Comparison of ENCODE assay signal across 9 cellular contexts in the genomic region with DNA sequence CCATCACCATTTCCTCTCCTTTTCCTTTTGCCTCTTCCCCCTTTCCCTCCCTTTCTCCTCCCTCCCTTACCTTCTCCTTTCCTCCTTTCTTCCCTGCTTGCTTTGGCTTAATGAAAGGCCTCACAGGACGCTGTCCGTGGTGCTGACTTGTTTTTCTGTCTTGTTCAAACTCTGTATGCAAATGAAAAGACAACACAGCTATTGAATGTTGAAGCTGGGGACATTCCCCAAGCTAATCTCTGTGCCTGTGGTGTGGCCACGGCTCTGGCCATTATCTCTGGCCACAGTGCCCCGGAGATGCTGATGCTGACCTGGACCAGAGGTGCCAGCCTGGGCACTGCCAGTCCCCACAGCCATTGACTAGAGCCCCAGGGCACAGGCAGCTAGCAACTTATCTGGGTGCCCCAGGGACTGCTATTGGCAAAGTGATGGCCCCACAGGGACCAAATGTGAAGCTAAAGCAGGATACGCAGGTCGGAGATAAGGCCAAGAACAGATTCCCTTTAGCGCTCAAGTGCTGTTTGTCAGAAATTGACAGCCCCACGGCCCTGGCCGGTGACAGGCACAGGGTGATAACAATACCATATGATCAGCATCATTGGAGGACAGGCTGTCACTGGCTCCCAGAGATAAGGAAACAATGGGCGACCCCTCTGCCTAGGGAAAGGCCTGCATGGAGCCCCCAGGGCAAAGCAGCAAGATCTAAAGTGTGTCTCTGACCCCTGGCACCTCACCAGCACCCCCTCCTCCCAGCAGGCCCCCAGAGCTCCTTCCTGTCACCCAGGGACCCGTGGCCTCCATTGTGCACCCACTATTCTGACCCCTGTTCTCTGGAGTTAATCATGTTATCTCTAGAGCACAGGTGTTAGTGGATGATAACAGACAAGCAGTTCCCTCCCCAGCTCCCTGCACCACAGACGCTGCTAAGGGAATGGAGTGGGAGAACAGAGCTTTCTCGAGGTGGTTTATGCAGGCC. TPM values are rescaled to one million over a fixed set of nuclear protein-coding genes. Genes with fewer than 3 reads are reported as not detected.
DNase-seq lines count a peak whose midpoint lies in the region; ATAC-seq, FAIRE-seq and TF ChIP-seq lines count a peak whose summit lies in the region.
"Had no signal": no experiment of that assay in that cellular context is flagged by ENCODE, and none has a peak within 500 bp of the region (broad histone marks: within the 10 kb centered on the region; RNA-seq: fewer than 3 reads in every experiment).

No MANE protein-coding gene starts in this region.

- H3K4me3 ChIP-seq in endodermal cell (ENCODE audit: low read length) = no peak overlapping the region
- H3K4me3 ChIP-seq in neural cell (ENCODE audit: low read length) = no peak overlapping the region

- H3K27me3 ChIP-seq in endodermal cell (ENCODE audit: control insufficient read depth, insufficient read depth, low read length, poor library complexity, severe bottlenecking) = peaks cover 43% of the 10 kb centered on the region
- H3K27me3 ChIP-seq in neural cell (ENCODE audit: insufficient read depth, low read depth, low read length) = no peaks in the 10 kb centered on the region

- H3K36me3 ChIP-seq in endodermal cell (ENCODE audit: control insufficient read depth, insufficient read depth, low read length) (no peaks in the 10 kb centered on the region), neural cell (ENCODE audit: insufficient read depth, low read length) (no peaks in the 10 kb centered on the region)

- CTCF ChIA-PET in activated CD4-positive, alpha-beta T cell treated with anti-CD3 and anti-CD28 coated beads for 36 hours (lab: Charles Lee) = interaction anchor here (1.0 kb wide), 1 partner anchor 11 kb away, joined by 3 read pairs; no protein-coding TSS in a partner anchor

- DNase-seq in Ammon's horn (ENCODE audit: low spot score) (peak; percentile 72), HTR-8/SVneo (ENCODE audit: insufficient read length, low spot score) (peak; percentile 69), endodermal cell (peak; percentile 97), DMS153 (lab: John Stamatoyannopoulos, UW) (no peak), NCI-H2227 (lab: John Stamatoyannopoulos, UW; ENCODE audit: unreplicated experiment) (no peak)
- DNase-seq in activated CD4-positive, alpha-beta T cell treated with anti-CD3 and anti-CD28 coated beads for 36 hours = peak; percentile 74

- intact Hi-C loops in activated CD4-positive, alpha-beta T cell treated with anti-CD3 and anti-CD28 coated beads for 36 hours (cut with DNase I, micrococcal nuclease) = no loop called here

- H3K9me3 ChIP-seq in endodermal cell (ENCODE audit: control insufficient read depth, low read length) (no peaks in the 10 kb centered on the region), neural cell (ENCODE audit: low read length) (no peaks in the 10 kb centered on the region)

- H3K79me2 ChIP-seq in neural cell (replicated peaks; ENCODE audit: insufficient read depth, low read length) = no peaks in the 10 kb centered on the region

- H3K27ac Mint-ChIP-seq in activated CD4-positive, alpha-beta T cell treated with anti-CD3 and anti-CD28 coated beads for 36 hours = no peak overlapping the region
- H3K27ac Mint-ChIP-seq in endodermal cell = no peak overlapping the region

- TF ChIP-seq EP300 in neural cell (conservative IDR thresholded peaks at IDR 0.05; ENCODE audit: poor library complexity, severe bottlenecking) = peak; percentile 10

- H3F3A ChIP-seq in neural cell (ENCODE audit: insufficient read depth, low read length, poor library complexity, severe bottlenecking) = no peaks in the 10 kb centered on the region

- peak; percentile 86 for FAIRE-seq in HTR-8/SVneo (lab: Jason Lieb, UNC)

- H3K9me2 ChIP-seq in neural cell (ENCODE audit: insufficient read depth, low read length) = no peaks in the 10 kb centered on the region

- peaks cover 4% of the 10 kb centered on the region for H3K4me1 ChIP-seq in endodermal cell (ENCODE audit: control insufficient read depth, insufficient read depth, low read length)

- no peaks in the 10 kb centered on the region for H4K20me1 ChIP-seq in neural cell (ENCODE audit: insufficient read depth)

- 38 to 40% methylated on average over 10 to 13 of the region's 13 CpGs for WGBS in endodermal cell (ENCODE audit: insufficient coverage in 1 of 2, insufficient read length in 1 of 2), 2 experiments

- no peaks in the 10 kb centered on the region for H3K4me1 Mint-ChIP-seq in activated CD4-positive, alpha-beta T cell treated with anti-CD3 and anti-CD28 coated beads for 36 hours
- H3K4me1 Mint-ChIP-seq in endodermal cell = no peaks in the 10 kb centered on the region

- POLR2A ChIA-PET in activated CD4-positive, alpha-beta T cell treated with anti-CD3 and anti-CD28 coated beads for 36 hours (lab: Charles Lee) = no interaction called here

- H3K4me2 ChIP-seq in neural cell (ENCODE audit: low read length) = no peak overlapping the region

- TF ChIP-seq RAD21 in neural cell (conservative IDR thresholded peaks at IDR 0.05) = no peak

- H3K27me3 Mint-ChIP-seq in activated CD4-positive, alpha-beta T cell treated with anti-CD3 and anti-CD28 coated beads for 36 hours = peaks cover 30% of the 10 kb centered on the region
- H3K27me3 Mint-ChIP-seq in endodermal cell (ENCODE audit: insufficient read depth) = peaks cover 54% of the 10 kb centered on the region

- no peak for ATAC-seq in activated CD4-positive, alpha-beta T cell treated with anti-CD3 and anti-CD28 coated beads for 36 hours
- ATAC-seq in GM18498 (IDR thresholded peaks at IDR 0.05; ENCODE audit: unreplicated experiment) = no peak

- H3K9ac ChIP-seq in endodermal cell (ENCODE audit: extremely low read depth, low read length, poor library complexity, severe bottlenecking) = no peak overlapping the region
- no peak overlapping the region for H3K9ac ChIP-seq in neural cell (ENCODE audit: low read length)

- no peak overlapping the region for H3K4me3 Mint-ChIP-seq in activated CD4-positive, alpha-beta T cell treated with anti-CD3 and anti-CD28 coated beads for 36 hours
- no peak overlapping the region for H3K4me3 Mint-ChIP-seq in endodermal cell

- no peak overlapping the region for H2AFZ ChIP-seq in neural cell (ENCODE audit: low read depth, low read length)

- TF ChIP-seq CTCF in endodermal cell (conservative IDR thresholded peaks at IDR 0.05) = no peak
- TF ChIP-seq CTCF in neural cell (IDR thresholded peaks at IDR 0.05; ENCODE audit: poor library complexity, severe bottlenecking) = no peak

- no peaks in the 10 kb centered on the region for H3K9me3 Mint-ChIP-seq in activated CD4-positive, alpha-beta T cell treated with anti-CD3 and anti-CD28 coated beads for 36 hours (ENCODE audit: low read depth)
- no peaks in the 10 kb centered on the region for H3K9me3 Mint-ChIP-seq in endodermal cell

- no peak overlapping the region for H3K27ac ChIP-seq in endodermal cell (ENCODE audit: low read depth, low read length)
- H3K27ac ChIP-seq in neural cell (ENCODE audit: low read length) = no peak overlapping the region

- no peaks in the 10 kb centered on the region for H3K36me3 Mint-ChIP-seq in activated CD4-positive, alpha-beta T cell treated with anti-CD3 and anti-CD28 coated beads for 36 hours (ENCODE audit: low read depth)
- H3K36me3 Mint-ChIP-seq in endodermal cell (ENCODE audit: low read depth) = no peaks in the 10 kb centered on the region

TF ChIP-seq in neural cell, 6 proteins besides CTCF, POLR2A, EP300 and RAD21:
- no peak for TF ChIP-seq EZH2 (IDR thresholded peaks at IDR 0.05; ENCODE audit: borderline replicate concordance, insufficient read depth, low read length, poor library complexity, severe bottlenecking)
- TF ChIP-seq POLR2AphosphoS5 (IDR thresholded peaks at IDR 0.05) = no peak
- no peak for TF ChIP-seq MXI1 (conservative IDR thresholded peaks at IDR 0.05; ENCODE audit: poor library complexity, severe bottlenecking)
- no peak for TF ChIP-seq SMC3 (conservative IDR thresholded peaks at IDR 0.05; ENCODE audit: poor library complexity)
- TF ChIP-seq, protein P1, sequence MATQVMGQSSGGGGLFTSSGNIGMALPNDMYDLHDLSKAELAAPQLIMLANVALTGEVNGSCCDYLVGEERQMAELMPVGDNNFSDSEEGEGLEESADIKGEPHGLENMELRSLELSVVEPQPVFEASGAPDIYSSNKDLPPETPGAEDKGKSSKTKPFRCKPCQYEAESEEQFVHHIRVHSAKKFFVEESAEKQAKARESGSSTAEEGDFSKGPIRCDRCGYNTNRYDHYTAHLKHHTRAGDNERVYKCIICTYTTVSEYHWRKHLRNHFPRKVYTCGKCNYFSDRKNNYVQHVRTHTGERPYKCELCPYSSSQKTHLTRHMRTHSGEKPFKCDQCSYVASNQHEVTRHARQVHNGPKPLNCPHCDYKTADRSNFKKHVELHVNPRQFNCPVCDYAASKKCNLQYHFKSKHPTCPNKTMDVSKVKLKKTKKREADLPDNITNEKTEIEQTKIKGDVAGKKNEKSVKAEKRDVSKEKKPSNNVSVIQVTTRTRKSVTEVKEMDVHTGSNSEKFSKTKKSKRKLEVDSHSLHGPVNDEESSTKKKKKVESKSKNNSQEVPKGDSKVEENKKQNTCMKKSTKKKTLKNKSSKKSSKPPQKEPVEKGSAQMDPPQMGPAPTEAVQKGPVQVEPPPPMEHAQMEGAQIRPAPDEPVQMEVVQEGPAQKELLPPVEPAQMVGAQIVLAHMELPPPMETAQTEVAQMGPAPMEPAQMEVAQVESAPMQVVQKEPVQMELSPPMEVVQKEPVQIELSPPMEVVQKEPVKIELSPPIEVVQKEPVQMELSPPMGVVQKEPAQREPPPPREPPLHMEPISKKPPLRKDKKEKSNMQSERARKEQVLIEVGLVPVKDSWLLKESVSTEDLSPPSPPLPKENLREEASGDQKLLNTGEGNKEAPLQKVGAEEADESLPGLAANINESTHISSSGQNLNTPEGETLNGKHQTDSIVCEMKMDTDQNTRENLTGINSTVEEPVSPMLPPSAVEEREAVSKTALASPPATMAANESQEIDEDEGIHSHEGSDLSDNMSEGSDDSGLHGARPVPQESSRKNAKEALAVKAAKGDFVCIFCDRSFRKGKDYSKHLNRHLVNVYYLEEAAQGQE (IDR thresholded peaks at IDR 0.05; ENCODE audit: borderline replicate concordance) = peak; percentile 76

RNA-seq across cellular contexts. Expression of a gene that starts 31.6 kb away (rescaled TPM):
- not detected for total RNA-seq in activated CD4-positive, alpha-beta T cell treated with anti-CD3 and anti-CD28 coated beads for 36 hours
- not detected for total RNA-seq in endodermal cell
- polyA plus RNA-seq in endodermal cell (2013, experiment 1 of 2) = 0.64 TPM
- polyA plus RNA-seq in endodermal cell (2013, experiment 2 of 2) = 0.37 TPM
- 36.2 and 40.0 TPM in 2 replicates for polyA plus RNA-seq in neural cell
- 48.9 and 62.8 TPM in 2 replicates for polyA minus RNA-seq in neural cell
- total RNA-seq: subcutaneous adipose tissue had no signal

RNA-seq across cellular contexts. Expression of a gene that starts 55.5 kb away (rescaled TPM):
- total RNA-seq in activated CD4-positive, alpha-beta T cell treated with anti-CD3 and anti-CD28 coated beads for 36 hours = 1 to 10 TPM; 6.3 to 8.4 TPM
- total RNA-seq in endodermal cell = 10 to 100 TPM in 1 of 2 donors, 1 to 10 TPM in 1; 7.9 to 11.2 TPM
- polyA plus RNA-seq in endodermal cell (2013, experiment 1 of 2) = 11.4 TPM
- polyA plus RNA-seq in endodermal cell (2013, experiment 2 of 2) = 10.0 TPM
- polyA plus RNA-seq in neural cell = 23.3 and 24.5 TPM in 2 replicates
- 17.0 and 17.8 TPM in 2 replicates for polyA minus RNA-seq in neural cell

Comparison
In these comparisons a context has a peak if more than half of its experiments do, and no peak if none do; other contexts are left out.
1. DNase-seq: peak in Ammon's horn (single experiment), HTR-8/SVneo (single experiment), activated CD4-positive, alpha-beta T cell treated with anti-CD3 and anti-CD28 coated beads for 36 hours (single experiment) and endodermal cell (single experiment); none in DMS153 (single experiment) and NCI-H2227 (single experiment).